8 cellular contexts compared by ENCODE assay signal in genomic region chr14:82855912-82856381, GRCh38.
DNase-seq lines count a peak whose midpoint lies in the region; ATAC-seq and TF ChIP-seq lines count a peak whose summit lies in the region.

No MANE protein-coding gene starts in this region.

- no peaks in the 10 kb centered on the region for H4K20me1 ChIP-seq in OCI-LY3 (ENCODE audit: insufficient read depth, low read length)

- H3K36me3 ChIP-seq in left ventricle myocardium inferior: no peaks in the 10 kb centered on the region
- H3K36me3 ChIP-seq in OCI-LY3 (replicated peaks; ENCODE audit: low read depth, low read length): no peaks in the 10 kb centered on the region
- no peaks in the 10 kb centered on the region for H3K36me3 ChIP-seq in gastroesophageal sphincter
- no peaks in the 10 kb centered on the region for H3K36me3 ChIP-seq in CD8-positive, alpha-beta T cell (ENCODE audit: insufficient read depth, low read length)

- no peaks in the 10 kb centered on the region for H3K36me3 Mint-ChIP-seq in CD8-positive, alpha-beta T cell
- H3K36me3 Mint-ChIP-seq in activated naive CD8-positive, alpha-beta T cell treated with anti-CD3 and anti-CD28 coated beads for 36 hours: no peaks in the 10 kb centered on the region

- H3K27ac ChIP-seq in left ventricle myocardium inferior (replicated peaks) (no peak overlapping the region), OCI-LY3 (ENCODE audit: low read length) (no peak overlapping the region), gastroesophageal sphincter (no peak overlapping the region)
- H3K27ac ChIP-seq in CD8-positive, alpha-beta T cell (ENCODE audit: low read depth, low read length): no peak overlapping the region

- no peak overlapping the region for H2AFZ ChIP-seq in OCI-LY3 (ENCODE audit: low read depth, low read length)

- H3K4me1 ChIP-seq in left ventricle myocardium inferior (no peaks in the 10 kb centered on the region), OCI-LY3 (ENCODE audit: low read length) (no peaks in the 10 kb centered on the region), gastroesophageal sphincter (peaks cover 0 to 20% (median 0%) of the 10 kb centered on the region in 3 donors)
- H3K4me1 ChIP-seq in CD8-positive, alpha-beta T cell (ENCODE audit: insufficient read depth, low read length): no peaks in the 10 kb centered on the region

- DNase-seq in left ventricle myocardium inferior: no peak
- DNase-seq in left ventricle myocardium superior: no peak
- DNase-seq in stimulated activated CD8-positive, alpha-beta memory T cell treated with anti-CD3 and anti-CD28 coated beads, Interleukin-4, amount 100 ng/mL, for 48 hours: no peak
- no peak for DNase-seq in CD8-positive, alpha-beta T cell
- no peak for DNase-seq in activated naive CD8-positive, alpha-beta T cell treated with anti-CD3 and anti-CD28 coated beads for 36 hours

- H3K27me3 ChIP-seq in left ventricle myocardium inferior (ENCODE audit: low read depth) (no peaks in the 10 kb centered on the region), OCI-LY3 (ENCODE audit: low read depth, low read length) (no peaks in the 10 kb centered on the region), gastroesophageal sphincter (no peaks in the 10 kb centered on the region)
- no peaks in the 10 kb centered on the region for H3K27me3 ChIP-seq in CD8-positive, alpha-beta T cell (ENCODE audit: insufficient read depth, low read length)

- H3K4me2 ChIP-seq in OCI-LY3 (ENCODE audit: low read length): no peak overlapping the region

- ATAC-seq in left ventricle myocardium superior: no peak
- peak; percentile 34 for ATAC-seq in gastroesophageal sphincter
- ATAC-seq in CD8-positive, alpha-beta T cell: no peak
- ATAC-seq in GM18511 (IDR thresholded peaks at IDR 0.05; ENCODE audit: unreplicated experiment): no peak

- H3K9me3 ChIP-seq in left ventricle myocardium inferior (replicated peaks) (no peaks in the 10 kb centered on the region), OCI-LY3 (ENCODE audit: insufficient read depth, low read length) (no peaks in the 10 kb centered on the region), gastroesophageal sphincter (no peaks in the 10 kb centered on the region)
- no peaks in the 10 kb centered on the region for H3K9me3 ChIP-seq in CD8-positive, alpha-beta T cell (ENCODE audit: low read length)

- H3K9ac ChIP-seq in OCI-LY3 (ENCODE audit: low read length): no peak overlapping the region

- no peaks in the 10 kb centered on the region for H3K27me3 Mint-ChIP-seq in CD8-positive, alpha-beta T cell (ENCODE audit: low read depth)
- no peaks in the 10 kb centered on the region for H3K27me3 Mint-ChIP-seq in activated naive CD8-positive, alpha-beta T cell treated with anti-CD3 and anti-CD28 coated beads for 36 hours

- TF ChIP-seq POLR2A in gastroesophageal sphincter (IDR thresholded peaks at IDR 0.05): no peak

- intact Hi-C loops in left ventricle myocardium inferior (cut with micrococcal nuclease) (no loop called here), left ventricle myocardium superior (cut with micrococcal nuclease) (no loop called here)
- intact Hi-C loops in CD8-positive, alpha-beta T cell (cut with DNase I, micrococcal nuclease): no loop called here

- H3K9me3 Mint-ChIP-seq in CD8-positive, alpha-beta T cell: peaks cover 9% of the 10 kb centered on the region
- peaks cover 8% of the 10 kb centered on the region for H3K9me3 Mint-ChIP-seq in activated naive CD8-positive, alpha-beta T cell treated with anti-CD3 and anti-CD28 coated beads for 36 hours

- no peak for TF ChIP-seq EP300 in gastroesophageal sphincter (IDR thresholded peaks at IDR 0.05)

- H3K4me3 ChIP-seq in left ventricle myocardium inferior: no peak overlapping the region
- H3K4me3 ChIP-seq in OCI-LY3 (ENCODE audit: low read length): no peak overlapping the region
- no peak overlapping the region for H3K4me3 ChIP-seq in gastroesophageal sphincter
- H3K4me3 ChIP-seq in CD8-positive, alpha-beta T cell (ENCODE audit: low read depth, low read length): no peak overlapping the region

- no peaks in the 10 kb centered on the region for H3K79me2 ChIP-seq in OCI-LY3 (ENCODE audit: low read length)

- CTCF ChIA-PET in CD8-positive, alpha-beta T cell (lab: Charles Lee): no interaction called here

- no peak overlapping the region for H3K27ac Mint-ChIP-seq in CD8-positive, alpha-beta T cell
- H3K27ac Mint-ChIP-seq in activated naive CD8-positive, alpha-beta T cell treated with anti-CD3 and anti-CD28 coated beads for 36 hours: no peak overlapping the region

- 11 to 31% methylated on average over 1 to 3 of the region's 3 CpGs for WGBS in gastroesophageal sphincter (ENCODE audit: low coverage in 1 of 2), 2 donors

- POLR2A ChIA-PET in CD8-positive, alpha-beta T cell (lab: Charles Lee): no interaction called here

- TF ChIP-seq CTCF in left ventricle myocardium inferior (IDR thresholded peaks at IDR 0.05; ENCODE audit: borderline replicate concordance) (peak; percentile 51), OCI-LY3 (IDR thresholded peaks at IDR 0.05; ENCODE audit: low read depth, low read length) (peak; percentile 65), gastroesophageal sphincter (IDR thresholded peaks at IDR 0.05) (peak in 3 of 4 experiments; percentile 21 to 44 (median 35))
- TF ChIP-seq CTCF in CD8-positive, alpha-beta T cell (IDR thresholded peaks at IDR 0.05): no peak

- H3K4me1 Mint-ChIP-seq in CD8-positive, alpha-beta T cell (ENCODE audit: low read depth): no peaks in the 10 kb centered on the region
- no peaks in the 10 kb centered on the region for H3K4me1 Mint-ChIP-seq in activated naive CD8-positive, alpha-beta T cell treated with anti-CD3 and anti-CD28 coated beads for 36 hours

- no peak overlapping the region for H3K4me3 Mint-ChIP-seq in CD8-positive, alpha-beta T cell
- H3K4me3 Mint-ChIP-seq in activated naive CD8-positive, alpha-beta T cell treated with anti-CD3 and anti-CD28 coated beads for 36 hours: no peak overlapping the region
